Comparison of ENCODE assay signal across 3 cellular contexts in genomic region chr2:113499019-113499885, GRCh38. TPM values are rescaled to one million over a fixed set of nuclear protein-coding genes. Genes with fewer than 3 reads are reported as not detected.
"Had no signal": no experiment of that assay in that cellular context is flagged by ENCODE, and none has a peak within 500 bp of the region (broad histone marks: within the 10 kb centered on the region; RNA-seq: fewer than 3 reads in every experiment).

No MANE protein-coding gene starts in this region.

RNA-seq across cellular contexts. Expression of gene FOXD4L1, which starts 0.8 kb away (rescaled TPM):
- total RNA-seq: colonic mucosa, uterus had no signal
- polyA plus RNA-seq: liver had no signal
